8 cellular contexts compared by ENCODE assay signal in genomic region chr7:148941598-148942280, GRCh38. TPM values are rescaled to one million over a fixed set of nuclear protein-coding genes. Genes with fewer than 3 reads are reported as not detected.
DNase-seq lines count a peak whose midpoint lies in the region; ATAC-seq lines count a peak whose summit lies in the region.

No MANE protein-coding gene starts in this region.

- ATAC-seq in GM18868 (IDR thresholded peaks at IDR 0.05; ENCODE audit: unreplicated experiment) = peak; percentile 57
- ATAC-seq in HG03342 (IDR thresholded peaks at IDR 0.05; ENCODE audit: unreplicated experiment) = peak; percentile 61
- ATAC-seq in GM19397 (IDR thresholded peaks at IDR 0.05; ENCODE audit: unreplicated experiment) = no peak

- no peak overlapping the region for H2BK5ac ChIP-seq in mesendoderm (ENCODE audit: low read length)

- DNase-seq in NCI-H510A (lab: John Stamatoyannopoulos, UW) (peak; percentile 71), mesendoderm (peak; percentile 85)
- DNase-seq in activated CD4-positive, alpha-beta T cell treated with anti-CD3 and anti-CD28 coated beads, Interleukin-2, amount 10 ng/mL, durations not matched to agents 24 days and 14 days = peak; percentile 88
- peak; percentile 60 for DNase-seq in effector CD4-positive, alpha-beta T cell
- DNase-seq in stimulated activated CD8-positive, alpha-beta memory T cell treated with anti-CD3 and anti-CD28 coated beads, Interleukin-12 subunit alpha, Interleukin-12 subunit beta, amount 100 ng/mL, for 4 hours (ENCODE audit: low read depth) = peak; percentile 19

- no peak overlapping the region for H3K4me3 ChIP-seq in mesendoderm (ENCODE audit: low read length)

- H3K4me1 ChIP-seq in mesendoderm (ENCODE audit: control insufficient read depth, low read depth, low read length) = no peaks in the 10 kb centered on the region

- H2BK120ac ChIP-seq in mesendoderm (ENCODE audit: low read depth, low read length) = no peak overlapping the region

- no peak overlapping the region for H3K9ac ChIP-seq in mesendoderm (ENCODE audit: low read length)

- peaks cover 4% of the 10 kb centered on the region for H3K36me3 Mint-ChIP-seq in activated CD4-positive, alpha-beta T cell treated with anti-CD3 and anti-CD28 coated beads, Interleukin-2, amount 10 ng/mL, durations not matched to agents 24 days and 14 days (ENCODE audit: low read depth)

- no peak overlapping the region for H3K4ac ChIP-seq in mesendoderm (ENCODE audit: low read depth, low read length)

- no peaks in the 10 kb centered on the region for H3K27me3 ChIP-seq in mesendoderm (ENCODE audit: insufficient read depth, low read length, poor library complexity)

- H3K23ac ChIP-seq in mesendoderm (ENCODE audit: low read length) = no peak overlapping the region

- no peak overlapping the region for H4K5ac ChIP-seq in mesendoderm (ENCODE audit: low read length)

- H2AK5ac ChIP-seq in mesendoderm (ENCODE audit: low read length) = no peak overlapping the region

- no peak overlapping the region for H3K56ac ChIP-seq in mesendoderm (ENCODE audit: low read length)

- no peaks in the 10 kb centered on the region for H3K79me2 ChIP-seq in mesendoderm (ENCODE audit: control insufficient read depth, insufficient read depth, low read length)

- H3K4me2 ChIP-seq in mesendoderm (ENCODE audit: low read length) = no peak overlapping the region

- no peaks in the 10 kb centered on the region for H3K27me3 Mint-ChIP-seq in activated CD4-positive, alpha-beta T cell treated with anti-CD3 and anti-CD28 coated beads, Interleukin-2, amount 10 ng/mL, durations not matched to agents 24 days and 14 days

- H3K79me1 ChIP-seq in mesendoderm (ENCODE audit: low read length) = no peaks in the 10 kb centered on the region

- H3K36me3 ChIP-seq in mesendoderm (ENCODE audit: control insufficient read depth, insufficient read depth, low read length) = no peaks in the 10 kb centered on the region

- H3K27ac Mint-ChIP-seq in activated CD4-positive, alpha-beta T cell treated with anti-CD3 and anti-CD28 coated beads, Interleukin-2, amount 10 ng/mL, durations not matched to agents 24 days and 14 days = peak overlapping the region; percentile 99

- H2BK15ac ChIP-seq in mesendoderm (replicated peaks; ENCODE audit: low read depth) = no peak overlapping the region

- no peak overlapping the region for H3K27ac ChIP-seq in mesendoderm (ENCODE audit: low read depth, low read length)

- peak overlapping the region; percentile 97 for H3K4me3 Mint-ChIP-seq in activated CD4-positive, alpha-beta T cell treated with anti-CD3 and anti-CD28 coated beads, Interleukin-2, amount 10 ng/mL, durations not matched to agents 24 days and 14 days

- no peak overlapping the region for H3K18ac ChIP-seq in mesendoderm (ENCODE audit: low read length)

- WGBS in mesendoderm (ENCODE audit: extremely low coverage, insufficient coverage, low lambda C conversion rate) = no CpG with 5 or more reads among the region's 17 CpGs

- peaks cover 17% of the 10 kb centered on the region for H3K4me1 Mint-ChIP-seq in activated CD4-positive, alpha-beta T cell treated with anti-CD3 and anti-CD28 coated beads, Interleukin-2, amount 10 ng/mL, durations not matched to agents 24 days and 14 days

- H3K9me3 Mint-ChIP-seq in activated CD4-positive, alpha-beta T cell treated with anti-CD3 and anti-CD28 coated beads, Interleukin-2, amount 10 ng/mL, durations not matched to agents 24 days and 14 days = no peaks in the 10 kb centered on the region

- H4K8ac ChIP-seq in mesendoderm (ENCODE audit: low read depth, low read length) = no peak overlapping the region

- intact Hi-C loops in activated CD4-positive, alpha-beta T cell treated with anti-CD3 and anti-CD28 coated beads, Interleukin-2, amount 10 ng/mL, durations not matched to agents 24 days and 14 days (cut with micrococcal nuclease) = loop anchor here (1.0 to 2.0 kb wide), 5 partner anchors 22 to 150 kb away; partner anchors contain the start of gene EZH2

RNA-seq across cellular contexts. Expression of gene EZH2, which starts 57.6 kb away (rescaled TPM):
- 120 and 126 TPM in 2 replicates for total RNA-seq in activated CD4-positive, alpha-beta T cell treated with anti-CD3 and anti-CD28 coated beads, Interleukin-2, amount 10 ng/mL, durations not matched to agents 24 days and 14 days
- 47.3 TPM for polyA plus RNA-seq in mesendoderm (2013, experiment 1 of 2)
- polyA plus RNA-seq in mesendoderm (2013, experiment 2 of 2) = 49.6 TPM

Comparison
In these comparisons a context has a peak if more than half of its experiments do, and no peak if none do; other contexts are left out.
1. DNase-seq: peak in every context shown above with its lines; median percentile 88 in activated CD4-positive, alpha-beta T cell treated with anti-CD3 and anti-CD28 coated beads, Interleukin-2, amount 10 ng/mL, durations not matched to agents 24 days and 14 days; 85 in mesendoderm; 71 in NCI-H510A; 60 in effector CD4-positive, alpha-beta T cell; 19 in stimulated activated CD8-positive, alpha-beta memory T cell treated with anti-CD3 and anti-CD28 coated beads, Interleukin-12 subunit alpha, Interleukin-12 subunit beta, amount 100 ng/mL, for 4 hours.